1 cellular context compared by ENCODE assay signal in genomic region chr17:77875881-77876509, GRCh38.
A peak's percentile ranks its signal among the peaks of the same experiment; 100 is the strongest.
TF ChIP-seq lines count a peak whose summit lies in the region.

No MANE protein-coding gene starts in this region.

TF ChIP-seq in K562, 482 proteins besides CTCF, POLR2A, EP300 and RAD21 (continued from another document):
- TF ChIP-seq ZBTB11 (CRISPR knock-in tag; IDR thresholded peaks at IDR 0.05) (peak in 1 of 3 experiments; percentile 50; a peak in 1 of 6 replicates), NRF1 (conservative IDR thresholded peaks at IDR 0.05 in 1 of 2, IDR thresholded peaks at IDR 0.05 in 1 of 2) (peak in 1 of 2 experiments; percentile 34; a peak in 1 of 4 replicates)
